Comparison of ENCODE assay signal across 8 cellular contexts in genomic region chr5:179678238-179679013, GRCh38. TPM values are rescaled to one million over a fixed set of nuclear protein-coding genes. Genes with fewer than 3 reads are reported as not detected.
A peak's percentile ranks its signal among the peaks of the same experiment; 100 is the strongest.
DNase-seq lines count a peak whose midpoint lies in the region; ATAC-seq and TF ChIP-seq lines count a peak whose summit lies in the region.

No MANE protein-coding gene starts in this region.

- in situ Hi-C loops in GM13976 (cut with MboI; ENCODE audit: low sequenced_read_pairs, unreplicated experiment): no loop called here

- ATAC-seq in HG02840 (IDR thresholded peaks at IDR 0.05; ENCODE audit: low FRiP score, unreplicated experiment) (peak; percentile 91), left cardiac atrium (peak; percentile 97 to 98)

- DNase-seq in GM13976 (ENCODE audit: low spot score) (peak; percentile 97), NCI-H1417 treated with DMSO at 0.1 percent for 48 hours (lab: John Stamatoyannopoulos, UW) (peak; percentile 48), T follicular helper cell (ENCODE audit: low read depth) (peak; percentile 87), amniotic epithelial cell (ENCODE audit: low read depth) (peak; percentile 89), left cardiac atrium (peak; percentile 98), posterior cingulate gyrus (peak; percentile 85 to 99 (median 94)), type B pancreatic cell (ENCODE audit: extremely low spot score, unreplicated experiment) (peak; percentile 96)

- peak overlapping the region; percentile 93 for H3K27ac Mint-ChIP-seq in type B pancreatic cell

- no peaks in the 10 kb centered on the region for H3K27me3 Mint-ChIP-seq in type B pancreatic cell

- H3K36me3 Mint-ChIP-seq in type B pancreatic cell: peaks cover 11% of the 10 kb centered on the region

- TF ChIP-seq CTCF in GM13976 (IDR thresholded peaks at IDR 0.05; ENCODE audit: borderline replicate concordance, control extremely low read depth, extremely low read depth, insufficient read depth, missing control alignments) (peak; percentile 11), type B pancreatic cell (conservative IDR thresholded peaks at IDR 0.05) (peak; percentile 6)

- peaks cover 4% of the 10 kb centered on the region for H3K9me3 Mint-ChIP-seq in type B pancreatic cell

- H3K4me3 Mint-ChIP-seq in type B pancreatic cell: peak overlapping the region; percentile 98

- intact Hi-C loops in left cardiac atrium (cut with DNase I): loop anchor here in 1 of 2 donors (5.0 kb wide), 1 partner anchor 119 kb away; no protein-coding TSS in a partner anchor
- intact Hi-C loops in posterior cingulate gyrus (cut with DNase I): loop anchor here (1.0 to 5.0 kb wide), 2 partner anchors 20 to 129 kb away; partner anchors contain the start of genes CANX and MGAT4B

- peaks cover 28% of the 10 kb centered on the region for H3K4me1 Mint-ChIP-seq in type B pancreatic cell (ENCODE audit: unreplicated experiment)

RNA-seq across cellular contexts. Expression of gene CBY3, which starts 2.4 kb away (rescaled TPM):
- total RNA-seq in left cardiac atrium (not detected), type B pancreatic cell (ENCODE audit: low replicate concordance) (not detected in 2 replicates)

RNA-seq across cellular contexts. Expression of gene CANX, which starts 20.3 kb away (rescaled TPM):
- 100 to 1,000 TPM; 446 to 550 TPM for total RNA-seq in left cardiac atrium
- 597 and 598 TPM in 2 replicates for total RNA-seq in type B pancreatic cell (ENCODE audit: low replicate concordance)

RNA-seq across cellular contexts. Expression of gene MAML1, which starts 54.2 kb away (rescaled TPM):
- total RNA-seq in left cardiac atrium (10 to 100 TPM; 11.9 to 15.3 TPM), type B pancreatic cell (ENCODE audit: low replicate concordance) (32.9 and 42.6 TPM in 2 replicates)

RNA-seq across cellular contexts. Expression of gene HNRNPH1, which starts 55.0 kb away (rescaled TPM):
- total RNA-seq in left cardiac atrium (100 to 1,000 TPM; 235 to 273 TPM), type B pancreatic cell (ENCODE audit: low replicate concordance) (560 and 893 TPM in 2 replicates)

Comparison
In these comparisons a context has a peak if more than half of its experiments do, and no peak if none do; other contexts are left out.
1. Peak in every context shown above with its lines: DNase-seq and ATAC-seq.
2. DNase-seq: peak in every context shown above with its lines; median percentile 98 in left cardiac atrium; 97 in GM13976; 96 in type B pancreatic cell; 94 in posterior cingulate gyrus; 89 in amniotic epithelial cell; 87 in T follicular helper cell; 48 in NCI-H1417 treated with DMSO at 0.1 percent for 48 hours.